1 cellular context compared by ENCODE assay signal in the genomic region with DNA sequence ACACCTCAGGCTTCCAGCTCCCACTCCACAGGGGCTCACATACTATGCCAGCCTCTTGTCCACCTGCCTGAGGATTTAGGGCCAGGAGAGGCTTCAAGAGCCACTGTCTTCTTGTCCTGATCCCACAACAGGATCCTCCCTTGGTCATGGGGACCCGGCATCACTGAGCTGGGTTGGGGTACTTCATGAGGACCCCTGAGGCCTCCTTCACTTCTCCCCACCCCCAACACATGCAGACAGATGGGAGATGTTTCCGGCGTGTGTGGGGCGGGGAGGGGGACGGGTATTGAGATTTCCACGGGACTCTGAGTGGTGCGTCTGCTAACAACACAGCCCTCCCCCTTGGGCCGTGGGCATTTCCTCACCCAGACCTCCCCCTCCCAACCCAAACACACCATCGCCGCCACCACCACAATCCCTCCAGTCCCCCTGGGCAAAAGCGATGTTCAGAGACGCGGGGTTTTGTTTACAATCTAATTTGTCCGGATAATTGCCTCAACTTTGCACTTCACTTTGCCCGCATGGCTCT.
A peak's percentile ranks its signal among the peaks of the same experiment; 100 is the strongest.
TF ChIP-seq lines count a peak whose summit lies in the region.

No MANE protein-coding gene starts in this region.

TF ChIP-seq in HepG2, 621 proteins besides CTCF, POLR2A, EP300 and RAD21 (continued from another document):
- 0 out of 2 replicates have a peak, but pooled peaks have one; percentile 66 for TF ChIP-seq ZNF547 (CRISPR knock-in tag; IDR thresholded peaks at IDR 0.05)
- no peak; the same call in 1 of the 2 replicates for TF ChIP-seq ZBTB38 (CRISPR knock-in tag; IDR thresholded peaks at IDR 0.05)
- peak; percentile 46; the same call in 1 of the 2 replicates for TF ChIP-seq ZNF274 (CRISPR knock-in tag; IDR thresholded peaks at IDR 0.05)
- TF ChIP-seq, protein P1, sequence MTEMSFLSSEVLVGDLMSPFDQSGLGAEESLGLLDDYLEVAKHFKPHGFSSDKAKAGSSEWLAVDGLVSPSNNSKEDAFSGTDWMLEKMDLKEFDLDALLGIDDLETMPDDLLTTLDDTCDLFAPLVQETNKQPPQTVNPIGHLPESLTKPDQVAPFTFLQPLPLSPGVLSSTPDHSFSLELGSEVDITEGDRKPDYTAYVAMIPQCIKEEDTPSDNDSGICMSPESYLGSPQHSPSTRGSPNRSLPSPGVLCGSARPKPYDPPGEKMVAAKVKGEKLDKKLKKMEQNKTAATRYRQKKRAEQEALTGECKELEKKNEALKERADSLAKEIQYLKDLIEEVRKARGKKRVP (CRISPR knock-in tag; IDR thresholded peaks at IDR 0.05): 0 out of 4 replicates have a peak, but pooled peaks of 1 of the 2 experiments have one; percentile 21
- TF ChIP-seq ZNF460 (CRISPR knock-in tag; IDR thresholded peaks at IDR 0.05; ENCODE audit: borderline replicate concordance): peak; percentile 66; the same call in 1 of the 2 replicates
- TF ChIP-seq POLR2AphosphoS5 (IDR thresholded peaks at IDR 0.05; ENCODE audit: low read depth, low read length): 0 out of 2 replicates have a peak, but pooled peaks have one; percentile 5
- peak; percentile 12; the same call in 1 of the 2 replicates for TF ChIP-seq ZNF572 (CRISPR knock-in tag; IDR thresholded peaks at IDR 0.05)
- TF ChIP-seq ZNF20 (CRISPR knock-in tag; IDR thresholded peaks at IDR 0.05): no peak
- no peak for TF ChIP-seq ZBTB21 (CRISPR knock-in tag; IDR thresholded peaks at IDR 0.05)
- TF ChIP-seq, protein P2, sequence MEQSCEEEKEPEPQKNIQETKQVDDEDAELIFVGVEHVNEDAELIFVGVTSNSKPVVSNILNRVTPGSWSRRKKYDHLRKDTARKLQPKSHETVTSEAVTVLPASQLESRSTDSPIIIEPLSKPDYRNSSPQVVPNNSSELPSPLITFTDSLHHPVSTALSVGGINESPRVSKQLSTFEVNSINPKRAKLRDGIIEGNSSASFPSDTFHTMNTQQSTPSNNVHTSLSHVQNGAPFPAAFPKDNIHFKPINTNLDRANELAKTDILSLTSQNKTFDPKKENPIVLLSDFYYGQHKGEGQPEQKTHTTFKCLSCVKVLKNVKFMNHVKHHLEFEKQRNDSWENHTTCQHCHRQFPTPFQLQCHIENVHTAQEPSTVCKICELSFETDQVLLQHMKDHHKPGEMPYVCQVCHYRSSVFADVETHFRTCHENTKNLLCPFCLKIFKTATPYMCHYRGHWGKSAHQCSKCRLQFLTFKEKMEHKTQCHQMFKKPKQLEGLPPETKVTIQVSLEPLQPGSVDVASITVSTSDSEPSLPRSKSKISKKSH (CRISPR knock-in tag; IDR thresholded peaks at IDR 0.05; ENCODE audit: borderline replicate concordance): 0 out of 2 replicates have a peak, but pooled peaks have one; percentile 22
- TF ChIP-seq ZBTB7A (CRISPR knock-in tag; IDR thresholded peaks at IDR 0.05): peak; percentile 72; the same call in 1 of the 2 replicates
- 0 out of 2 replicates have a peak, but pooled peaks have one; percentile 10 for TF ChIP-seq ZMAT3 (CRISPR knock-in tag; conservative IDR thresholded peaks at IDR 0.05)
- TF ChIP-seq TOPORS (CRISPR knock-in tag; IDR thresholded peaks at IDR 0.05): 0 out of 2 replicates have a peak, but pooled peaks have one; percentile 34
- peak; percentile 11 for TF ChIP-seq IKZF4 (CRISPR knock-in tag; IDR thresholded peaks at IDR 0.05; ENCODE audit: borderline replicate concordance, low read depth, not compliant biosample characterization)
- no peak for TF ChIP-seq SOX6 (IDR thresholded peaks at IDR 0.05)
- no peak for TF ChIP-seq SOX6 (CRISPR knock-in tag; IDR thresholded peaks at IDR 0.05)
- TF ChIP-seq, protein P3, sequence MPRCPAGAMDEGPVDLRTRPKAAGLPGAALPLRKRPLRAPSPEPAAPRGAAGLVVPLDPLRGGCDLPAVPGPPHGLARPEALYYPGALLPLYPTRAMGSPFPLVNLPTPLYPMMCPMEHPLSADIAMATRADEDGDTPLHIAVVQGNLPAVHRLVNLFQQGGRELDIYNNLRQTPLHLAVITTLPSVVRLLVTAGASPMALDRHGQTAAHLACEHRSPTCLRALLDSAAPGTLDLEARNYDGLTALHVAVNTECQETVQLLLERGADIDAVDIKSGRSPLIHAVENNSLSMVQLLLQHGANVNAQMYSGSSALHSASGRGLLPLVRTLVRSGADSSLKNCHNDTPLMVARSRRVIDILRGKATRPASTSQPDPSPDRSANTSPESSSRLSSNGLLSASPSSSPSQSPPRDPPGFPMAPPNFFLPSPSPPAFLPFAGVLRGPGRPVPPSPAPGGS (CRISPR knock-in tag; IDR thresholded peaks at IDR 0.05): no peak; the same call in 1 of the 2 replicates
- no peak for TF ChIP-seq ZNF713 (CRISPR knock-in tag; IDR thresholded peaks at IDR 0.05)
- no peak for TF ChIP-seq PHB2 (IDR thresholded peaks at IDR 0.05; ENCODE audit: partially characterized antibody)
- TF ChIP-seq ZNF225 (CRISPR knock-in tag; IDR thresholded peaks at IDR 0.05): 0 out of 2 replicates have a peak, but pooled peaks have one; percentile 13
- TF ChIP-seq ELF1 (CRISPR knock-in tag; IDR thresholded peaks at IDR 0.05): 0 out of 2 replicates have a peak, but pooled peaks have one; percentile 7
- TF ChIP-seq FOXA1 (IDR thresholded peaks at IDR 0.05): no peak
- TF ChIP-seq FOXA1 (CRISPR knock-in tag; IDR thresholded peaks at IDR 0.05): peak; percentile 2; the same call in 1 of the 2 replicates
- 0 out of 2 replicates have a peak, but pooled peaks have one; percentile 4 for TF ChIP-seq ARNTL (CRISPR knock-in tag; IDR thresholded peaks at IDR 0.05)
- TF ChIP-seq ZMYM3 (CRISPR knock-in tag; IDR thresholded peaks at IDR 0.05): no peak
- TF ChIP-seq FOXA3 (CRISPR knock-in tag; IDR thresholded peaks at IDR 0.05): 0 out of 2 replicates have a peak, but pooled peaks have one; percentile 3
- TF ChIP-seq ZNF747 (CRISPR knock-in tag; IDR thresholded peaks at IDR 0.05; ENCODE audit: borderline replicate concordance): 0 out of 2 replicates have a peak, but pooled peaks have one; percentile 7
- TF ChIP-seq ZNF446 (CRISPR knock-in tag; IDR thresholded peaks at IDR 0.05): 0 out of 2 replicates have a peak, but pooled peaks have one; percentile 17
- 0 out of 2 replicates have a peak, but pooled peaks have one; percentile 21 for TF ChIP-seq ZNF772 (CRISPR knock-in tag; IDR thresholded peaks at IDR 0.05)
- 0 out of 2 replicates have a peak, but pooled peaks have one; percentile 54 for TF ChIP-seq ZNF678 (CRISPR knock-in tag; IDR thresholded peaks at IDR 0.05)
- peak; percentile 8; the same call in 1 of the 2 replicates for TF ChIP-seq CHCHD3 (CRISPR knock-in tag; IDR thresholded peaks at IDR 0.05)
- TF ChIP-seq GFI1 (CRISPR knock-in tag; IDR thresholded peaks at IDR 0.05; ENCODE audit: borderline replicate concordance): no peak
- TF ChIP-seq, protein P4, sequence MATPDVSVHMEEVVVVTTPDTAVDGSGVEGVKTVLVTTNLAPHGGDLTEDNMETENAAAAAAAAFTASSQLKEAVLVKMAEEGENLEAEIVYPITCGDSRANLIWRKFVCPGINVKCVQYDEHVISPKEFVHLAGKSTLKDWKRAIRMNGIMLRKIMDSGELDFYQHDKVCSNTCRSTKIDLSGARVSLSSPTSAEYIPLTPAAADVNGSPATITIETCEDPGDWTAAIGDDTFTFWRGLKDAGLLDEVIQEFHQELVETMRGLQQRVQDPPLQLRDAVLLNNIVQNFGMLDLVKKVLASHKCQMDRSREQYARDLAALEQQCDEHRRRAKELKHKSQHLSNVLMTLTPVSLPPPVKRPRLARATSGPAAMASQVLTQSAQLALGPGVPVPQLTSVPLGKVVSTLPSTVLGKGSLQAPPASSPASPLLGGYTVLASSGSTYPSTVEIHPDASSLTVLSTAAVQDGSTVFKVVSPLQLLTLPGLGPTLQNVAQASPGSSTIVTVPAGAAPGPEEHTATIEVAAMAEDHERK (CRISPR knock-in tag; IDR thresholded peaks at IDR 0.05; ENCODE audit: low read depth): no peak
- no peak for TF ChIP-seq PHF5A (CRISPR knock-in tag; IDR thresholded peaks at IDR 0.05; ENCODE audit: low read depth, unreplicated experiment)
- 0 out of 2 replicates have a peak, but pooled peaks have one; percentile 42 for TF ChIP-seq IRF2 (CRISPR knock-in tag; IDR thresholded peaks at IDR 0.05)
- TF ChIP-seq, protein P5, sequence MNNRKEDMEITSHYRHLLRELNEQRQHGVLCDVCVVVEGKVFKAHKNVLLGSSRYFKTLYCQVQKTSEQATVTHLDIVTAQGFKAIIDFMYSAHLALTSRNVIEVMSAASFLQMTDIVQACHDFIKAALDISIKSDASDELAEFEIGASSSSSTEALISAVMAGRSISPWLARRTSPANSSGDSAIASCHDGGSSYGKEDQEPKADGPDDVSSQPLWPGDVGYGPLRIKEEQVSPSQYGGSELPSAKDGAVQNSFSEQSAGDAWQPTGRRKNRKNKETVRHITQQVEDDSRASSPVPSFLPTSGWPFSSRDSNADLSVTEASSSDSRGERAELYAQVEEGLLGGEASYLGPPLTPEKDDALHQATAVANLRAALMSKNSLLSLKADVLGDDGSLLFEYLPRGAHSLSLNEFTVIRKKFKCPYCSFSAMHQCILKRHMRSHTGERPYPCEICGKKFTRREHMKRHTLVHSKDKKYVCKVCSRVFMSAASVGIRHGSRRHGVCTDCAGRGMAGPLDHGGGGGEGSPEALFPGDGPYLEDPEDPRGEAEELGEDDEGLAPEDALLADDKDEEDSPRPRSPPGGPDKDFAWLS (CRISPR knock-in tag; IDR thresholded peaks at IDR 0.05; ENCODE audit: borderline replicate concordance): 0 out of 2 replicates have a peak, but pooled peaks have one; percentile 41
- peak; percentile 15; the same call in 1 of the 2 replicates for TF ChIP-seq FOXO1 (CRISPR knock-in tag; IDR thresholded peaks at IDR 0.05)
- TF ChIP-seq ONECUT2 (CRISPR knock-in tag; IDR thresholded peaks at IDR 0.05): no peak
- TF ChIP-seq GATAD2A (CRISPR knock-in tag; IDR thresholded peaks at IDR 0.05): 0 out of 2 replicates have a peak, but pooled peaks have one; percentile 29
- peak; percentile 26; the same call in 1 of the 2 replicates for TF ChIP-seq ETV5 (CRISPR knock-in tag; IDR thresholded peaks at IDR 0.05; ENCODE audit: borderline replicate concordance)
